ENCODE assay signal across 24 cellular contexts in the genomic region with DNA sequence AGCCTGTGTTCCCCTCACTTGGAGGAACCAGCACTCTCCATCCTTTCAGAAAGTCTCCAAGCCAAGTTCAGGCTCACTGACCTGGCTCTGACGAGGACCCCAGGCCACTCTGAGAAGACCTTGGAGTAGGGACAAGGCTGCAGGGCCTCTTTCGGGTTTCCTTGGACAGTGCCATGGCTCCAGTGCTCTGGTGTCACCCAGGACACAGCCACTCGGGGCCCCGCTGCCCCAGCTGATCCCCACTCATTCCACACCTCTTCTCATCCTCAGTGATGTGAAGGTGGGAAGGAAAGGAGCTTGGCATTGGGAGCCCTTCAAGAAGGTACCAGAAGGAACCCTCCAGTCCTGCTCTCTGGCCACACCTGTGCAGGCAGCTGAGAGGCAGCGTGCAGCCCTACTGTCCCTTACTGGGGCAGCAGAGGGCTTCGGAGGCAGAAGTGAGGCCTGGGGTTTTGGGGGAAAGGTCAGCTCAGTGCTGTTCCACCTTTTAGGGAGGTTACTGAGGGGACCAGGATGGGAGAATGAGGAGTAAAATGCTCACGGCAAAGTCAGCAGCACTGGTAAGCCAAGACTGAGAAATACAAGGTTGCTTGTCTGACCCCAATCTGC.
"Had no signal": no experiment of that assay in that cellular context is flagged by ENCODE, and none has a peak within 500 bp of the region (broad histone marks: within the 10 kb centered on the region; RNA-seq: fewer than 3 reads in every experiment).

No MANE protein-coding gene starts in this region.

- H3K9ac ChIP-seq: parathyroid adenoma had no signal

- H3K27ac ChIP-seq: coronary artery, foreskin keratinocyte, left lung, parathyroid adenoma, psoas muscle, testis, tibial nerve had no signal

- H2AFZ ChIP-seq: parathyroid adenoma had no signal

- ATAC-seq: foreskin keratinocyte; left lung; naive thymus-derived CD4-positive, alpha-beta T cell; psoas muscle; sciatic nerve; stimulated activated naive B cell treated with anti-CD40 and anti-IgM and Interleukin-4, amounts not matched to agents 10 μg/mL and 1 μg/mL and 100 μg/mL, for 72 hours; stimulated activated naive CD8-positive, alpha-beta T cell treated with anti-CD3 and anti-CD28 coated beads, Interleukin-15, amount 100 ng/mL, for 72 hours had no signal

- H3K36me3 ChIP-seq: left lung had no signal

- H3K4me3 ChIP-seq: coronary artery, left lung, lung, psoas muscle, spleen, testis, tibial nerve had no signal

- H3K27ac Mint-ChIP-seq: endodermal cell; naive thymus-derived CD4-positive, alpha-beta T cell; stimulated activated naive B cell treated with anti-CD40 and anti-IgM and Interleukin-4, amounts not matched to agents 10 μg/mL and 1 μg/mL and 100 μg/mL, for 72 hours had no signal

- H3K4me1 ChIP-seq: foreskin keratinocyte, parathyroid adenoma had no signal

- H3K4me3 Mint-ChIP-seq: endodermal cell; naive thymus-derived CD4-positive, alpha-beta T cell; stimulated activated naive B cell treated with anti-CD40 and anti-IgM and Interleukin-4, amounts not matched to agents 10 μg/mL and 1 μg/mL and 100 μg/mL, for 72 hours; stimulated activated naive CD8-positive, alpha-beta T cell treated with anti-CD3 and anti-CD28 coated beads, Interleukin-15, amount 100 ng/mL, for 72 hours had no signal

- H3K4me1 Mint-ChIP-seq: stimulated activated naive CD8-positive, alpha-beta T cell treated with anti-CD3 and anti-CD28 coated beads, Interleukin-15, amount 100 ng/mL, for 72 hours had no signal

- DNase-seq: caudate nucleus; effector CD4-positive, alpha-beta T cell; endodermal cell; foreskin keratinocyte; head of caudate nucleus; hippocampal formation; islet precursor cell; left lung; mesendoderm; psoas muscle; retina; spleen; stimulated activated CD4-positive, alpha-beta T cell treated with anti-CD3 and anti-CD28 coated beads, Interleukin-15, amount 100 ng/mL, for 24 hours; stimulated activated CD4-positive, alpha-beta T cell treated with anti-CD3 and anti-CD28 coated beads, Interleukin-1b, Interleukin-23, amount 100 ng/mL, for 48 hours; stimulated activated CD4-positive, alpha-beta T cell treated with anti-CD3 and anti-CD28 coated beads, Interleukin-4, amount 100 ng/mL, for 24 hours; stimulated activated naive B cell treated with anti-CD40 and anti-IgM and Interleukin-4, amounts not matched to agents 10 μg/mL and 1 μg/mL and 100 μg/mL, for 72 hours; stimulated activated naive CD8-positive, alpha-beta T cell treated with anti-CD3 and anti-CD28 coated beads, Interleukin-15, amount 100 ng/mL, for 72 hours; testis had no signal

- H3K27me3 ChIP-seq: foreskin keratinocyte, testis, tibial nerve had no signal

- H3K9me3 ChIP-seq: left lung, psoas muscle, spleen, testis, tibial nerve had no signal

- H3K9me3 Mint-ChIP-seq: endodermal cell; stimulated activated naive B cell treated with anti-CD40 and anti-IgM and Interleukin-4, amounts not matched to agents 10 μg/mL and 1 μg/mL and 100 μg/mL, for 72 hours; stimulated activated naive CD8-positive, alpha-beta T cell treated with anti-CD3 and anti-CD28 coated beads, Interleukin-15, amount 100 ng/mL, for 72 hours had no signal
